ENCODE assay signal across 15 cellular contexts in genomic region chr5:150303070-150303595, GRCh38. TPM values are rescaled to one million over a fixed set of nuclear protein-coding genes. Genes with fewer than 3 reads are reported as not detected.
A peak's percentile ranks its signal among the peaks of the same experiment; 100 is the strongest.
DNase-seq lines count a peak whose midpoint lies in the region; ATAC-seq and TF ChIP-seq lines count a peak whose summit lies in the region.
"Had no signal": no experiment of that assay in that cellular context is flagged by ENCODE, and none has a peak within 500 bp of the region (broad histone marks: within the 10 kb centered on the region; RNA-seq: fewer than 3 reads in every experiment).

No MANE protein-coding gene starts in this region.

- peak overlapping the region in 1 of 2 experiments; percentile 35 for H3K4ac ChIP-seq in mesenchymal stem cell (ENCODE audit: low read depth in 1 of 2, low read length in 2 of 2)

- no peak overlapping the region for H2BK120ac ChIP-seq in mesenchymal stem cell (ENCODE audit: low read depth, low read length)

- TF ChIP-seq EP300 in suprapubic skin (IDR thresholded peaks at IDR 0.05), result no peak

- H4K8ac ChIP-seq in mesenchymal stem cell (ENCODE audit: low read length), result peak overlapping the region; percentile 19

- no peak overlapping the region for H3K18ac ChIP-seq in mesenchymal stem cell (ENCODE audit: low read depth in 1 of 2, low read length in 2 of 2)

- peak overlapping the region; percentile 26 for H2BK15ac ChIP-seq in mesenchymal stem cell (ENCODE audit: low read depth, poor library complexity, severe bottlenecking)

- peaks cover 44% of the 10 kb centered on the region for H3K4me1 ChIP-seq in HUES48 (ENCODE audit: control insufficient read depth, insufficient read depth, low read length)
- peaks cover 28% of the 10 kb centered on the region for H3K4me1 ChIP-seq in mesenchymal stem cell (ENCODE audit: control insufficient read depth, insufficient read depth, low read depth, low read length)
- H3K4me1 ChIP-seq in suprapubic skin, result peaks cover 32% of the 10 kb centered on the region

- DNase-seq in coronary artery (ENCODE audit: low spot score) (no peak), mesenchymal stem cell (no peak), suprapubic skin (ENCODE audit: low spot score in 2 of 2) (no peak), ACHN (no peak), kidney tubule cell (ENCODE audit: low spot score) (no peak)
- DNase-seq: activated CD4-positive, alpha-beta T cell treated with anti-CD3 and anti-CD28 coated beads for 1 hour; activated effector memory CD4-positive, alpha-beta T cell treated with anti-CD3 and anti-CD28 coated beads, Interleukin-2, amount 50 U/mL, for 16 hours; DMS153; immature natural killer cell; SHP77 had no signal

- peak overlapping the region; percentile 4 for H4K91ac ChIP-seq in mesenchymal stem cell (ENCODE audit: low read length)

- peak overlapping the region; percentile 33 for H2AK5ac ChIP-seq in mesenchymal stem cell (ENCODE audit: low read length, severe bottlenecking)

- peak overlapping the region; percentile 89 for H3K4me2 ChIP-seq in mesenchymal stem cell (ENCODE audit: low read length, poor library complexity, severe bottlenecking)
- H3K4me2 ChIP-seq: KMS-11 had no signal

- no peak for TF ChIP-seq CTCF in coronary artery (IDR thresholded peaks at IDR 0.05)
- no peak for TF ChIP-seq CTCF in suprapubic skin (IDR thresholded peaks at IDR 0.05)

- H3K27ac ChIP-seq in HUES48 (ENCODE audit: low read depth, low read length), result peak overlapping the region; percentile 81
- peak overlapping the region; percentile 66 to 70 for H3K27ac ChIP-seq in coronary artery
- H3K27ac ChIP-seq in mesenchymal stem cell (ENCODE audit: low read length, poor library complexity, severe bottlenecking), result no peak overlapping the region
- H3K27ac ChIP-seq in suprapubic skin, result no peak overlapping the region
- H3K27ac ChIP-seq: KMS-11, pancreas had no signal

- peak overlapping the region; percentile 64 for H3K4me3 ChIP-seq in HUES48 (ENCODE audit: low read depth, low read length)
- peak overlapping the region; percentile 68 for H3K4me3 ChIP-seq in coronary artery
- H3K4me3 ChIP-seq in mesenchymal stem cell (ENCODE audit: insufficient read depth in 1 of 2, low read depth in 1 of 2, low read length in 2 of 2), result peak overlapping the region in 1 of 2 experiments; percentile 54
- H3K4me3 ChIP-seq in suprapubic skin, result peak overlapping the region; percentile 47

- peaks cover 10% of the 10 kb centered on the region for H3K79me1 ChIP-seq in mesenchymal stem cell (replicated peaks; ENCODE audit: low read length, poor library complexity, severe bottlenecking)

- H2BK5ac ChIP-seq in mesenchymal stem cell (ENCODE audit: low read depth, low read length, poor library complexity, severe bottlenecking), result no peak overlapping the region

- H3K9me3 ChIP-seq in HUES48 (ENCODE audit: control insufficient read depth, insufficient read depth, low read length) (no peaks in the 10 kb centered on the region), mesenchymal stem cell (ENCODE audit: control insufficient read depth, low read length) (no peaks in the 10 kb centered on the region), suprapubic skin (no peaks in the 10 kb centered on the region)
- H3K9me3 ChIP-seq: pancreas had no signal

- in situ Hi-C loops in ACHN (cut with HindIII; ENCODE audit: low pct_ligation_motif_present, low pct_unique_long_range_greater_than_20kb, low sequenced_read_pairs), result no loop called here

- peaks cover 11% of the 10 kb centered on the region for H3K27me3 ChIP-seq in HUES48 (ENCODE audit: control insufficient read depth, insufficient read depth, low read length)
- no peaks in the 10 kb centered on the region for H3K27me3 ChIP-seq in mesenchymal stem cell (ENCODE audit: control insufficient read depth in 1 of 2, insufficient read depth in 1 of 2, low read length in 2 of 2)
- H3K27me3 ChIP-seq in suprapubic skin, result peaks cover 13% of the 10 kb centered on the region

- H3K9ac ChIP-seq in HUES48 (ENCODE audit: low read depth, low read length) (no peak overlapping the region), mesenchymal stem cell (ENCODE audit: low read length) (peak overlapping the region; percentile 2)
- H3K9ac ChIP-seq: KMS-11 had no signal

- H3K36me3 ChIP-seq in HUES48 (ENCODE audit: control insufficient read depth, insufficient read depth, low read length), result no peaks in the 10 kb centered on the region
- peaks cover 0 to 4% of the 10 kb centered on the region in 2 experiments for H3K36me3 ChIP-seq in mesenchymal stem cell (ENCODE audit: control insufficient read depth in 1 of 2, insufficient read depth in 2 of 2, low read depth in 1 of 2, low read length in 2 of 2)
- no peaks in the 10 kb centered on the region for H3K36me3 ChIP-seq in suprapubic skin
- H3K36me3 ChIP-seq: pancreas had no signal

- no peak for TF ChIP-seq POLR2A in suprapubic skin (IDR thresholded peaks at IDR 0.05)

- H3K23ac ChIP-seq in mesenchymal stem cell (ENCODE audit: low read length in 2 of 2), result no peak overlapping the region

- H2BK12ac ChIP-seq in mesenchymal stem cell (ENCODE audit: low read length in 2 of 2), result peak overlapping the region in 1 of 2 experiments; percentile 38

- no peak overlapping the region for H2AFZ ChIP-seq in mesenchymal stem cell (ENCODE audit: low read depth, low read length)

- H3K14ac ChIP-seq in mesenchymal stem cell (ENCODE audit: low read length in 2 of 2), result no peak overlapping the region

- ATAC-seq in HG02852 (IDR thresholded peaks at IDR 0.05; ENCODE audit: unreplicated experiment) (no peak), GM19395 (IDR thresholded peaks at IDR 0.05; ENCODE audit: unreplicated experiment) (no peak)

- 37% methylated on average over 16 of the region's 16 CpGs for WGBS in mesenchymal stem cell
- WGBS in suprapubic skin, result 42% methylated on average over 12 of the region's 16 CpGs

RNA-seq across cellular contexts. Expression of gene ARSI, which starts 0.4 kb away (rescaled TPM):
- 1.6 TPM for polyA plus RNA-seq in mesenchymal stem cell (2013, experiment 1 of 2)
- 1.5 TPM for polyA plus RNA-seq in mesenchymal stem cell (2013, experiment 2 of 2)
- 1 to 10 TPM; 2.7 to 5.4 (median 3.9) TPM for total RNA-seq in suprapubic skin
- polyA plus RNA-seq: immature natural killer cell, pancreas had no signal

RNA-seq across cellular contexts. Expression of gene CAMK2A, which starts 13.6 kb away (rescaled TPM):
- 0.65 TPM for polyA plus RNA-seq in mesenchymal stem cell (2013, experiment 1 of 2)
- 0.47 TPM for polyA plus RNA-seq in mesenchymal stem cell (2013, experiment 2 of 2)
- under 1 TPM in 2 of 4 donors, not detected in 2; 0.26 to 0.64 TPM for total RNA-seq in suprapubic skin
- polyA plus RNA-seq: immature natural killer cell had no signal

RNA-seq across cellular contexts. Expression of gene TCOF1, which starts 54.4 kb away (rescaled TPM):
- 14.3 TPM for polyA plus RNA-seq in mesenchymal stem cell (2013, experiment 1 of 2)
- polyA plus RNA-seq in mesenchymal stem cell (2013, experiment 2 of 2), result 13.1 TPM
- total RNA-seq in suprapubic skin, result 10 to 100 TPM; 32.1 to 54.2 (median 33.1) TPM

Comparison
In these comparisons a context has a peak if more than half of its experiments do, and no peak if none do; other contexts are left out.
1. H3K27ac ChIP-seq: peak in HUES48 (single experiment) and coronary artery (2 of 2); none in mesenchymal stem cell (single experiment) and suprapubic skin (single experiment).